In the genomic region with DNA sequence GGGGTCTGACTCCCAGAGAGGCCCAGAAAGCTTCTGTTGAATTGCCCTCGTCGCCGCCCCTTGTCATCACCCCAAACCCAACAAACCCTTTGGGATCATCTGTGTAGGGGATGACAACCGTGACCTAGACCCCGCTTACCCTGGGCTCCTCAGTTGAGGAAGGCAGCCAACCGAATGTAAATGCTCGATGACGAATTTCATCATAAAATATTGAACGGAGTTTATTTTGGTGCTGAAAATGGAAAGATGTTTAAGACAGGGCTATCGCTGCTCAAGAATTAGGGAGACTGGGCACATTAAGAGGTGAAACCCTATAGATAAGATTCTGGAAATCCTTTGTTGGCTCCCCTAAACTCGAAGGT, we compare ENCODE assay signal across 8 cellular contexts. TPM values are rescaled to one million over a fixed set of nuclear protein-coding genes. Genes with fewer than 3 reads are reported as not detected.
A peak's percentile ranks its signal among the peaks of the same experiment; 100 is the strongest.
DNase-seq lines count a peak whose midpoint lies in the region; ATAC-seq and TF ChIP-seq lines count a peak whose summit lies in the region.

No MANE protein-coding gene starts in this region.

- peaks cover 10% of the 10 kb centered on the region for H3K79me2 ChIP-seq in mesendoderm (ENCODE audit: control insufficient read depth, insufficient read depth, low read length)

- H3K27me3 Mint-ChIP-seq in activated T-cell treated with anti-CD3 and anti-CD28 coated beads, Interleukin-2, amount 50 U/mL, for 4 hours (ENCODE audit: low read depth) = no peaks in the 10 kb centered on the region

- intact Hi-C loops in breast epithelium (cut with DNase I; ENCODE audit: low total_unique reads) (no loop called here), vagina (cut with DNase I) (no loop called here)

- peak overlapping the region; percentile 45 for H3K23ac ChIP-seq in mesendoderm (ENCODE audit: low read length)

- H3K4ac ChIP-seq in mesendoderm (ENCODE audit: low read depth, low read length) = no peak overlapping the region

- no peak for DNase-seq in activated T-cell treated with anti-CD3 and anti-CD28 coated beads, Interleukin-2, amount 50 U/mL, for 4 hours
- DNase-seq in activated T-cell treated with anti-CD3 and anti-CD28 coated beads, Interleukin-2, amount 50 U/mL, for 1 hour = no peak
- no peak for DNase-seq in breast epithelium (ENCODE audit: low spot score in 2 of 2)
- DNase-seq in mesendoderm = no peak
- no peak for DNase-seq in vagina (ENCODE audit: extremely low spot score in 2 of 2)
- DNase-seq in DMS 273 treated with DMSO at 0.1 percent for 48 hours (lab: John Stamatoyannopoulos, UW) = no peak

- no peak for TF ChIP-seq POLR2A in breast epithelium (IDR thresholded peaks at IDR 0.05)
- TF ChIP-seq POLR2A in vagina (IDR thresholded peaks at IDR 0.05) = no peak

- H3K9me3 ChIP-seq in breast epithelium (no peaks in the 10 kb centered on the region), vagina (no peaks in the 10 kb centered on the region)

- H4K8ac ChIP-seq in mesendoderm (ENCODE audit: low read depth, low read length) = no peak overlapping the region

- H2BK120ac ChIP-seq in mesendoderm (ENCODE audit: low read depth, low read length) = no peak overlapping the region

- H3K4me3 Mint-ChIP-seq in activated T-cell treated with anti-CD3 and anti-CD28 coated beads, Interleukin-2, amount 50 U/mL, for 4 hours = peak overlapping the region; percentile 96

- H3K27me3 ChIP-seq in breast epithelium = no peaks in the 10 kb centered on the region
- H3K27me3 ChIP-seq in mesendoderm (ENCODE audit: insufficient read depth, low read length, poor library complexity) = no peaks in the 10 kb centered on the region
- no peaks in the 10 kb centered on the region for H3K27me3 ChIP-seq in vagina

- peaks cover 7% of the 10 kb centered on the region for H3K79me1 ChIP-seq in mesendoderm (ENCODE audit: low read length)

- H3K4me1 Mint-ChIP-seq in activated T-cell treated with anti-CD3 and anti-CD28 coated beads, Interleukin-2, amount 50 U/mL, for 4 hours (ENCODE audit: low read depth) = peaks cover 33% of the 10 kb centered on the region

- H2BK15ac ChIP-seq in mesendoderm (replicated peaks; ENCODE audit: low read depth) = no peak overlapping the region

- no CpG with 5 or more reads among the region's 11 CpGs for WGBS in mesendoderm (ENCODE audit: extremely low coverage, insufficient coverage, low lambda C conversion rate)

- H3K36me3 Mint-ChIP-seq in activated T-cell treated with anti-CD3 and anti-CD28 coated beads, Interleukin-2, amount 50 U/mL, for 4 hours (ENCODE audit: insufficient read depth) = peaks cover 6% of the 10 kb centered on the region

- H4K5ac ChIP-seq in mesendoderm (ENCODE audit: low read length) = no peak overlapping the region

- H3K4me2 ChIP-seq in mesendoderm (ENCODE audit: low read length) = peak overlapping the region; percentile 89

- peak overlapping the region; percentile 97 to 99 for H3K27ac ChIP-seq in breast epithelium
- no peak overlapping the region for H3K27ac ChIP-seq in mesendoderm (ENCODE audit: low read depth, low read length)
- peak overlapping the region; percentile 91 for H3K27ac ChIP-seq in vagina

- no peak overlapping the region for H2BK5ac ChIP-seq in mesendoderm (ENCODE audit: low read length)

- no peaks in the 10 kb centered on the region for H3K9me3 Mint-ChIP-seq in activated T-cell treated with anti-CD3 and anti-CD28 coated beads, Interleukin-2, amount 50 U/mL, for 4 hours

- TF ChIP-seq CTCF in breast epithelium (IDR thresholded peaks at IDR 0.05) = no peak
- no peak for TF ChIP-seq CTCF in vagina (IDR thresholded peaks at IDR 0.05)

- peak overlapping the region; percentile 6 for H3K18ac ChIP-seq in mesendoderm (ENCODE audit: low read length)

- no peaks in the 10 kb centered on the region for H3K36me3 ChIP-seq in breast epithelium
- no peaks in the 10 kb centered on the region for H3K36me3 ChIP-seq in mesendoderm (ENCODE audit: control insufficient read depth, insufficient read depth, low read length)
- peaks cover 0 to 11% of the 10 kb centered on the region in 2 donors for H3K36me3 ChIP-seq in vagina

- no peak overlapping the region for H2AK5ac ChIP-seq in mesendoderm (ENCODE audit: low read length)

- peak; percentile 24 to 27 for ATAC-seq in activated T-cell treated with anti-CD3 and anti-CD28 coated beads, Interleukin-2, amount 50 U/mL, for 4 hours
- ATAC-seq in HG03442 (IDR thresholded peaks at IDR 0.05; ENCODE audit: unreplicated experiment) (peak; percentile 3), HG02763 (IDR thresholded peaks at IDR 0.05; ENCODE audit: unreplicated experiment) (no peak)

- H3K56ac ChIP-seq in mesendoderm (ENCODE audit: low read length) = peak overlapping the region; percentile 97

- H3K4me1 ChIP-seq in breast epithelium (peaks cover 0 to 8% of the 10 kb centered on the region in 2 donors), mesendoderm (ENCODE audit: control insufficient read depth, low read depth, low read length) (no peaks in the 10 kb centered on the region), vagina (peaks cover 23% of the 10 kb centered on the region)

- H3K4me3 ChIP-seq in breast epithelium (peak overlapping the region; percentile 72 to 97 (median 91)), mesendoderm (ENCODE audit: low read length) (peak overlapping the region; percentile 95), vagina (peak overlapping the region; percentile 77 to 83)

- peak overlapping the region; percentile 97 for H3K9ac ChIP-seq in mesendoderm (ENCODE audit: low read length)

RNA-seq across cellular contexts. Expression of gene ACTR10, which starts 0.5 kb away (rescaled TPM):
- total RNA-seq in activated T-cell treated with anti-CD3 and anti-CD28 coated beads, Interleukin-2, amount 50 U/mL, for 4 hours = 10 to 100 TPM; 29.0 to 35.4 (median 34.4) TPM
- total RNA-seq in breast epithelium = 10 to 100 TPM; 42.2 to 71.4 (median 69.4) TPM
- 28.2 TPM for polyA plus RNA-seq in mesendoderm (2013, experiment 1 of 2)
- polyA plus RNA-seq in mesendoderm (2013, experiment 2 of 2) = 26.4 TPM
- total RNA-seq in vagina = 42.2 TPM

RNA-seq across cellular contexts. Expression of gene PSMA3, which starts 44.2 kb away (rescaled TPM):
- 100 to 1,000 TPM; 485 to 528 (median 512) TPM for total RNA-seq in activated T-cell treated with anti-CD3 and anti-CD28 coated beads, Interleukin-2, amount 50 U/mL, for 4 hours
- total RNA-seq in breast epithelium (100 to 1,000 TPM in 1 of 3 donors, 10 to 100 TPM in 2; 76.2 to 113 (median 88.1) TPM), vagina (73.7 TPM)
- 640 TPM for polyA plus RNA-seq in mesendoderm (2013, experiment 1 of 2)
- polyA plus RNA-seq in mesendoderm (2013, experiment 2 of 2) = 634 TPM

RNA-seq across cellular contexts. Expression of gene ARMH4, which starts 48.4 kb away (rescaled TPM):
- total RNA-seq in activated T-cell treated with anti-CD3 and anti-CD28 coated beads, Interleukin-2, amount 50 U/mL, for 4 hours = not detected
- total RNA-seq in breast epithelium (1 to 10 TPM; 3.9 to 6.4 (median 5.4) TPM), vagina (5.2 TPM)
- 3.8 TPM for polyA plus RNA-seq in mesendoderm (2013, experiment 1 of 2)
- polyA plus RNA-seq in mesendoderm (2013, experiment 2 of 2) = 3.5 TPM
